ENCODE assay signal across 1 cellular context in genomic region chr14:67413806-67414769, GRCh38.
TF ChIP-seq lines count a peak whose summit lies in the region.

No MANE protein-coding gene starts in this region.

TF ChIP-seq in HEK293, 187 proteins besides CTCF, POLR2A, EP300 and RAD21 (continued from another document and continues in another):
- no peak for TF ChIP-seq ZBTB20 (tag by site-specific recombination; IDR thresholded peaks at IDR 0.05)
- no peak for TF ChIP-seq ZNF169 (tag by site-specific recombination; IDR thresholded peaks at IDR 0.05)
- no peak for TF ChIP-seq ZBTB8A (tag by site-specific recombination; IDR thresholded peaks at IDR 0.05)
- no peak for TF ChIP-seq PRDM6 (tag by site-specific recombination; IDR thresholded peaks at IDR 0.05)
- TF ChIP-seq ZNF76 (tag by site-specific recombination; IDR thresholded peaks at IDR 0.05; ENCODE audit: borderline replicate concordance, low read depth) = no peak
- TF ChIP-seq ZNF560 (tag by site-specific recombination; IDR thresholded peaks at IDR 0.05; ENCODE audit: borderline replicate concordance) = no peak
- TF ChIP-seq ZNF660 (tag by site-specific recombination; IDR thresholded peaks at IDR 0.05) = peak; percentile 57; the same call in 1 of the 2 replicates
- no peak for TF ChIP-seq ZNF121 (tag by site-specific recombination; IDR thresholded peaks at IDR 0.05)
- TF ChIP-seq OSR2 (tag by site-specific recombination; IDR thresholded peaks at IDR 0.05) = 0 out of 2 replicates have a peak, but pooled peaks have one; percentile 10
- peak; percentile 93 for TF ChIP-seq ZXDB (tag by site-specific recombination; IDR thresholded peaks at IDR 0.05)
- no peak for TF ChIP-seq INSM2 (tag by site-specific recombination; IDR thresholded peaks at IDR 0.05)
- TF ChIP-seq REST (tag by site-specific recombination; IDR thresholded peaks at IDR 0.05) = no peak
- TF ChIP-seq ZNF555 (tag by site-specific recombination; conservative IDR thresholded peaks at IDR 0.05) = no peak
- TF ChIP-seq ZNF366 (tag by site-specific recombination; conservative IDR thresholded peaks at IDR 0.05) = peak; percentile 80
- peak; percentile 47 for TF ChIP-seq ZNF341 (tag by site-specific recombination; IDR thresholded peaks at IDR 0.05; ENCODE audit: low read depth)
- peak; percentile 62 for TF ChIP-seq GLIS2 (tag by site-specific recombination; IDR thresholded peaks at IDR 0.05)
- no peak for TF ChIP-seq ZNF645 (tag by site-specific recombination; IDR thresholded peaks at IDR 0.05)
- TF ChIP-seq ZNF558 (tag by site-specific recombination; IDR thresholded peaks at IDR 0.05) = no peak
- peak; percentile 65 for TF ChIP-seq PRDM10 (tag by site-specific recombination; IDR thresholded peaks at IDR 0.05)
- no peak for TF ChIP-seq PRDM4 (tag by site-specific recombination; IDR thresholded peaks at IDR 0.05)
- peak; percentile 87 for TF ChIP-seq KLF17 (tag by site-specific recombination; IDR thresholded peaks at IDR 0.05)
- TF ChIP-seq ZNF777 (tag by site-specific recombination; IDR thresholded peaks at IDR 0.05; ENCODE audit: borderline replicate concordance) = no peak
- TF ChIP-seq KLF7 (tag by site-specific recombination; IDR thresholded peaks at IDR 0.05; ENCODE audit: borderline replicate concordance) = no peak
- no peak for TF ChIP-seq ZNF133 (tag by site-specific recombination; IDR thresholded peaks at IDR 0.05)
- no peak for TF ChIP-seq ZNF48 (tag by site-specific recombination; IDR thresholded peaks at IDR 0.05)
- no peak for TF ChIP-seq ZNF473 (tag by site-specific recombination; IDR thresholded peaks at IDR 0.05)
- 0 out of 2 replicates have a peak, but pooled peaks have one; percentile 17 for TF ChIP-seq ZNF423 (tag by site-specific recombination; IDR thresholded peaks at IDR 0.05)
- TF ChIP-seq ZNF404 (tag by site-specific recombination; IDR thresholded peaks at IDR 0.05) = no peak
- TF ChIP-seq ZNF623 (tag by site-specific recombination; IDR thresholded peaks at IDR 0.05) = no peak
- peak; percentile 50; the same call in 1 of the 2 replicates for TF ChIP-seq GLIS1 (tag by site-specific recombination; IDR thresholded peaks at IDR 0.05)
- TF ChIP-seq ZNF776 (tag by site-specific recombination; IDR thresholded peaks at IDR 0.05; ENCODE audit: borderline replicate concordance) = no peak
- TF ChIP-seq ZNF391 (tag by site-specific recombination; IDR thresholded peaks at IDR 0.05; ENCODE audit: borderline replicate concordance, low read depth) = no peak
- no peak for TF ChIP-seq ZNF223 (tag by site-specific recombination; IDR thresholded peaks at IDR 0.05)
- TF ChIP-seq MYNN (tag by site-specific recombination; IDR thresholded peaks at IDR 0.05; ENCODE audit: borderline replicate concordance) = no peak
- TF ChIP-seq KLF8 (tag by site-specific recombination; IDR thresholded peaks at IDR 0.05) = peak; percentile 35; the same call in 1 of the 2 replicates
- TF ChIP-seq IKZF3 (tag by site-specific recombination; IDR thresholded peaks at IDR 0.05) = peak; percentile 80
- no peak for TF ChIP-seq ZSCAN18 (tag by site-specific recombination; IDR thresholded peaks at IDR 0.05)
- TF ChIP-seq ZNF621 (tag by site-specific recombination; IDR thresholded peaks at IDR 0.05) = no peak
- peak; percentile 77 for TF ChIP-seq ZNF184 (tag by site-specific recombination; IDR thresholded peaks at IDR 0.05)
- TF ChIP-seq ZNF677 (tag by site-specific recombination; IDR thresholded peaks at IDR 0.05) = no peak
- TF ChIP-seq BCL6B (tag by site-specific recombination; IDR thresholded peaks at IDR 0.05) = no peak
- no peak for TF ChIP-seq ZNF596 (tag by site-specific recombination; IDR thresholded peaks at IDR 0.05)
